Comparison of ENCODE assay signal across 1 cellular context in the genomic region with DNA sequence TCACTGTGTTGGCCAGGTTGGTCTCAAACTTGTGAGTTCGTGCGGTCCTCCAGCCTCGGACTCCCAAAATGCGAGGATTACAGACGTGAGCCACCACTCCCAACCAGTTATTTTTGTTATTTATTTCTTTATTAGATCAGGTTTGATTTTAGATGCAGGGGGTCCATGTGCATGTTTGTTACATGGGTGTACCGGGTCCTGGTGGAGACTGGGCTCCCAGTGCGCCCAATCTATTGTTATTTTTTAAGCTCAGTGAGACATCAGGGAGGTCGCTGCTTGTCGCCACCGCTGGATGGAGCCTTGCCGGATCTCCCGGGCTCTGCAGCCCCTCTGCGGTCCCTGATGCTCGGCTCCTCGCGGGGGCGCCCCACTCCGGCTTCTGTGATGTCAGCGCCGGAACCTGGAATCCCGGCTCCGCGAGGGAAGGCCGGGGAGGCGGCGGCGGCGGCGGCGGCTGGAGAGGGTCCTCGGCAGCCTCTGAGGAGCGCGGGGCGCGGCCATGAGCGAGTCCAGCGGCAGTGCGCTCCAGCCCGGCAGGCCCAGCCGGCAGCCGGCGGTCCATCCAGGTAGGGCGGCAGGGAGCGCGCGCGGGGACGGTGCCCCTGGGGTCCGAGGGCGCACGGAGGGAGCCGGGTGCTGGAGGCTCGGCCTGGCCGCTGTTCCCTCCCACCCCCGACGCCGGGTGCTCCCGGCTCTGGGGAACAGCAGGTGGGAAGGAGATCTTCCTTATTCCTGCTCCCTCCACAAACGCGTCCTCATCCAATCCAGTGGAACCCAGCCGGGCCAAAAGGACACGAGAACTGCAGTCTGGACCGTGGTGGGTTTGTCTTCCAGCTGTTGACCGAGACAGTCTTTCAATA.
TF ChIP-seq lines count a peak whose summit lies in the region.

TSS of gene TMC7 (plus strand) at position 370 of the 860 bp plus-strand sequence. CDS start at position 500, 130 bp downstream.

TF ChIP-seq in HepG2, 621 proteins besides CTCF, POLR2A, EP300 and RAD21 (continued from another document and continues in another):
- TF ChIP-seq, protein P1, sequence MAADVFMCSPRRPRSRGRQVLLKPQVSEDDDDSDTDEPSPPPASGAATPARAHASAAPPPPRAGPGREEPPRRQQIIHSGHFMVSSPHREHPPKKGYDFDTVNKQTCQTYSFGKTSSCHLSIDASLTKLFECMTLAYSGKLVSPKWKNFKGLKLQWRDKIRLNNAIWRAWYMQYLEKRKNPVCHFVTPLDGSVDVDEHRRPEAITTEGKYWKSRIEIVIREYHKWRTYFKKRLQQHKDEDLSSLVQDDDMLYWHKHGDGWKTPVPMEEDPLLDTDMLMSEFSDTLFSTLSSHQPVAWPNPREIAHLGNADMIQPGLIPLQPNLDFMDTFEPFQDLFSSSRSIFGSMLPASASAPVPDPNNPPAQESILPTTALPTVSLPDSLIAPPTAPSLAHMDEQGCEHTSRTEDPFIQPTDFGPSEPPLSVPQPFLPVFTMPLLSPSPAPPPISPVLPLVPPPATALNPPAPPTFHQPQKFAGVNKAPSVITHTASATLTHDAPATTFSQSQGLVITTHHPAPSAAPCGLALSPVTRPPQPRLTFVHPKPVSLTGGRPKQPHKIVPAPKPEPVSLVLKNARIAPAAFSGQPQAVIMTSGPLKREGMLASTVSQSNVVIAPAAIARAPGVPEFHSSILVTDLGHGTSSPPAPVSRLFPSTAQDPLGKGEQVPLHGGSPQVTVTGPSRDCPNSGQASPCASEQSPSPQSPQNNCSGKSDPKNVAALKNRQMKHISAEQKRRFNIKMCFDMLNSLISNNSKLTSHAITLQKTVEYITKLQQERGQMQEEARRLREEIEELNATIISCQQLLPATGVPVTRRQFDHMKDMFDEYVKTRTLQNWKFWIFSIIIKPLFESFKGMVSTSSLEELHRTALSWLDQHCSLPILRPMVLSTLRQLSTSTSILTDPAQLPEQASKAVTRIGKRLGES (CRISPR knock-in tag; IDR thresholded peaks at IDR 0.05; ENCODE audit: borderline replicate concordance): no peak
- no peak for TF ChIP-seq ZNF564 (CRISPR knock-in tag; IDR thresholded peaks at IDR 0.05)
- TF ChIP-seq ZNF800 (CRISPR knock-in tag; IDR thresholded peaks at IDR 0.05): peak; percentile 38; the same call in 1 of the 2 replicates
- no peak for TF ChIP-seq TCF7L2 (IDR thresholded peaks at IDR 0.05; ENCODE audit: low read depth, low read length)
- peak; percentile 77 for TF ChIP-seq ZFY (CRISPR knock-in tag; IDR thresholded peaks at IDR 0.05)
- TF ChIP-seq, protein P2, sequence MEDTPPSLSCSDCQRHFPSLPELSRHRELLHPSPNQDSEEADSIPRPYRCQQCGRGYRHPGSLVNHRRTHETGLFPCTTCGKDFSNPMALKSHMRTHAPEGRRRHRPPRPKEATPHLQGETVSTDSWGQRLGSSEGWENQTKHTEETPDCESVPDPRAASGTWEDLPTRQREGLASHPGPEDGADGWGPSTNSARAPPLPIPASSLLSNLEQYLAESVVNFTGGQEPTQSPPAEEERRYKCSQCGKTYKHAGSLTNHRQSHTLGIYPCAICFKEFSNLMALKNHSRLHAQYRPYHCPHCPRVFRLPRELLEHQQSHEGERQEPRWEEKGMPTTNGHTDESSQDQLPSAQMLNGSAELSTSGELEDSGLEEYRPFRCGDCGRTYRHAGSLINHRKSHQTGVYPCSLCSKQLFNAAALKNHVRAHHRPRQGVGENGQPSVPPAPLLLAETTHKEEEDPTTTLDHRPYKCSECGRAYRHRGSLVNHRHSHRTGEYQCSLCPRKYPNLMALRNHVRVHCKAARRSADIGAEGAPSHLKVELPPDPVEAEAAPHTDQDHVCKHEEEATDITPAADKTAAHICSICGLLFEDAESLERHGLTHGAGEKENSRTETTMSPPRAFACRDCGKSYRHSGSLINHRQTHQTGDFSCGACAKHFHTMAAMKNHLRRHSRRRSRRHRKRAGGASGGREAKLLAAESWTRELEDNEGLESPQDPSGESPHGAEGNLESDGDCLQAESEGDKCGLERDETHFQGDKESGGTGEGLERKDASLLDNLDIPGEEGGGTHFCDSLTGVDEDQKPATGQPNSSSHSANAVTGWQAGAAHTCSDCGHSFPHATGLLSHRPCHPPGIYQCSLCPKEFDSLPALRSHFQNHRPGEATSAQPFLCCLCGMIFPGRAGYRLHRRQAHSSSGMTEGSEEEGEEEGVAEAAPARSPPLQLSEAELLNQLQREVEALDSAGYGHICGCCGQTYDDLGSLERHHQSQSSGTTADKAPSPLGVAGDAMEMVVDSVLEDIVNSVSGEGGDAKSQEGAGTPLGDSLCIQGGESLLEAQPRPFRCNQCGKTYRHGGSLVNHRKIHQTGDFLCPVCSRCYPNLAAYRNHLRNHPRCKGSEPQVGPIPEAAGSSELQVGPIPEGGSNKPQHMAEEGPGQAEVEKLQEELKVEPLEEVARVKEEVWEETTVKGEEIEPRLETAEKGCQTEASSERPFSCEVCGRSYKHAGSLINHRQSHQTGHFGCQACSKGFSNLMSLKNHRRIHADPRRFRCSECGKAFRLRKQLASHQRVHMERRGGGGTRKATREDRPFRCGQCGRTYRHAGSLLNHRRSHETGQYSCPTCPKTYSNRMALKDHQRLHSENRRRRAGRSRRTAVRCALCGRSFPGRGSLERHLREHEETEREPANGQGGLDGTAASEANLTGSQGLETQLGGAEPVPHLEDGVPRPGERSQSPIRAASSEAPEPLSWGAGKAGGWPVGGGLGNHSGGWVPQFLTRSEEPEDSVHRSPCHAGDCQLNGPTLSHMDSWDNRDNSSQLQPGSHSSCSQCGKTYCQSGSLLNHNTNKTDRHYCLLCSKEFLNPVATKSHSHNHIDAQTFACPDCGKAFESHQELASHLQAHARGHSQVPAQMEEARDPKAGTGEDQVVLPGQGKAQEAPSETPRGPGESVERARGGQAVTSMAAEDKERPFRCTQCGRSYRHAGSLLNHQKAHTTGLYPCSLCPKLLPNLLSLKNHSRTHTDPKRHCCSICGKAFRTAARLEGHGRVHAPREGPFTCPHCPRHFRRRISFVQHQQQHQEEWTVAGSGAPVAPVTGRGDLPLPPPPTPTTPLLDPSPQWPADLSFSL (CRISPR knock-in tag; IDR thresholded peaks at IDR 0.05): no peak
- TF ChIP-seq ZNF350 (CRISPR knock-in tag; IDR thresholded peaks at IDR 0.05; ENCODE audit: borderline replicate concordance, low read depth): peak; percentile 85
- TF ChIP-seq REXO4 (CRISPR knock-in tag; IDR thresholded peaks at IDR 0.05; ENCODE audit: borderline replicate concordance): 0 out of 2 replicates have a peak, but pooled peaks have one; percentile 44
- TF ChIP-seq ZKSCAN1 (IDR thresholded peaks at IDR 0.05; ENCODE audit: low read length): no peak
- TF ChIP-seq ZNF557 (CRISPR knock-in tag; IDR thresholded peaks at IDR 0.05): peak; percentile 33; the same call in 1 of the 2 replicates
- no peak for TF ChIP-seq HDAC6 (IDR thresholded peaks at IDR 0.05; ENCODE audit: low read depth, low read length)
- TF ChIP-seq MXD3 (CRISPR knock-in tag; IDR thresholded peaks at IDR 0.05): peak; percentile 83; the same call in 1 of the 2 replicates
- peak; percentile 95 for TF ChIP-seq SMC3 (IDR thresholded peaks at IDR 0.05; ENCODE audit: low read length)
- TF ChIP-seq, protein P3, sequence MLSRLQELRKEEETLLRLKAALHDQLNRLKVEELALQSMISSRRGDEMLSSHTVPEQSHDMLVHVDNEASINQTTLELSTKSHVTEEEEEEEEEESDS (CRISPR knock-in tag; IDR thresholded peaks at IDR 0.05; ENCODE audit: borderline replicate concordance): peak; percentile 89
- peak; percentile 94; the same call in 1 of the 2 replicates for TF ChIP-seq IRF9 (CRISPR knock-in tag; IDR thresholded peaks at IDR 0.05; ENCODE audit: borderline replicate concordance)
- TF ChIP-seq RXRA (CRISPR knock-in tag; IDR thresholded peaks at IDR 0.05): peak; percentile 68; the same call in 1 of the 2 replicates
- 0 out of 2 replicates have a peak, but pooled peaks have one; percentile 51 for TF ChIP-seq CC2D1A (CRISPR knock-in tag; IDR thresholded peaks at IDR 0.05)
- no peak for TF ChIP-seq CHCHD3 (CRISPR knock-in tag; IDR thresholded peaks at IDR 0.05)
- TF ChIP-seq ZBED4 (CRISPR knock-in tag; IDR thresholded peaks at IDR 0.05; ENCODE audit: borderline replicate concordance): peak; percentile 87
- TF ChIP-seq ZNF282 (IDR thresholded peaks at IDR 0.05; ENCODE audit: partially characterized antibody): no peak
- peak; percentile 72 for TF ChIP-seq PHF8 (CRISPR knock-in tag; IDR thresholded peaks at IDR 0.05)
- 0 out of 2 replicates have a peak, but pooled peaks have one; percentile 81 for TF ChIP-seq ZNF503 (CRISPR knock-in tag; IDR thresholded peaks at IDR 0.05)
- no peak for TF ChIP-seq GATA4 (IDR thresholded peaks at IDR 0.05; ENCODE audit: borderline replicate concordance, low read depth)
- no peak; the same call in 1 of the 2 replicates for TF ChIP-seq ZNF460 (CRISPR knock-in tag; IDR thresholded peaks at IDR 0.05; ENCODE audit: borderline replicate concordance)
- no peak for TF ChIP-seq SOX6 (IDR thresholded peaks at IDR 0.05)
- TF ChIP-seq SOX6 (CRISPR knock-in tag; IDR thresholded peaks at IDR 0.05): peak; percentile 88
- TF ChIP-seq MBNL3 (CRISPR knock-in tag; conservative IDR thresholded peaks at IDR 0.05): no peak
- no peak for TF ChIP-seq NFIC (IDR thresholded peaks at IDR 0.05; ENCODE audit: low read length)
- TF ChIP-seq NRL (CRISPR knock-in tag; IDR thresholded peaks at IDR 0.05; ENCODE audit: borderline replicate concordance): no peak
- TF ChIP-seq ZNF580 (CRISPR knock-in tag; IDR thresholded peaks at IDR 0.05; ENCODE audit: borderline replicate concordance, low read depth): no peak
- TF ChIP-seq NCOR1 (IDR thresholded peaks at IDR 0.05; ENCODE audit: borderline replicate concordance, low read length): no peak
